Comparison of ENCODE assay signal across 1 cellular context in the genomic region with DNA sequence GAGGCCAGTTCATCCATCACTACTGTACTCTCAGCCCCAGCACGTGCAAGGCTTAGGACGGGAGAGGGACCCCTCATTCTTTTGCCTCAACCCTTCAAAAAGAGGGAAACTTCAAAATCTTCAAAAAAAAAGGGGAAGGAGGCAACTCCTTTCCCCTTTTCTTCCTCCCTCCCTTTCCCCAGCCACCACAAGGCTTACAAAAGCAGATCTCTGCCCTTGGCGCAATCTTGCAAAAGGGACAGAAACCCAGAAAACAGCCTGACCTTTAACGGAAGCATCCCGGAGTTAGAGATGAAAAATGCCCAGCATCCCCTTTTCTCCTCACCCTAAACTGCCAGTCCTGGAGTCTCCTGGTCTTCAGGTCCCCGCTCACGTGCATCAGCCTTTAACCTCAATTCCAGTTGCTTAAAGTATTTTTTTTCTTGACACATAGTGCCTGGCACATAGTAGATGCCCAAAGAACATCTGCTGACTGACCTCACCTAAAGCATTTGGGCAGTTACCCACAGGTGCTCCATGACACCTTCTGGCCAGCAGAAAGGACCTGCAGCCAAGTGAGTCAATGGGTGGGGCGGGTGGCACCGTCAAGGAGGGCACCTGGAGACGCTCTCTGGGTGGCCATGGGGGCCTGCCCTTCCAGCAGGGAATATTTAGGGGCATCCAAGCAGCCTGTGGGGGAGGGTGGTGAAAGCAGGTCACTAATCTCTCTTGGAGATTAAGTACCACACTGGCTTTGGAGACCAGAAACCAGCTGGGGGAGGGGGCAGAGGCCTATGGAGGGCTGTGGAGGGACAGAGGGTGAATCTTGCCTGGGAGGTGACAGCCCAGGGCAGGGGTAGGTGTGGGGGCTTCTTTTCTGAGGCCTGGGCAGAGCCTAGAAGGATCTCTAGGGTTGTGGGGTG.
TF ChIP-seq lines count a peak whose summit lies in the region.

No MANE protein-coding gene starts in this region.

TF ChIP-seq in HCT116, 20 proteins besides CTCF, POLR2A, EP300 and RAD21 (continued from another document):
- TF ChIP-seq, protein P1, sequence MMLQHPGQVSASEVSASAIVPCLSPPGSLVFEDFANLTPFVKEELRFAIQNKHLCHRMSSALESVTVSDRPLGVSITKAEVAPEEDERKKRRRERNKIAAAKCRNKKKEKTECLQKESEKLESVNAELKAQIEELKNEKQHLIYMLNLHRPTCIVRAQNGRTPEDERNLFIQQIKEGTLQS (IDR thresholded peaks at IDR 0.05) = no peak
- no peak for TF ChIP-seq TCF7L2 (IDR thresholded peaks at IDR 0.05; ENCODE audit: borderline replicate concordance, extremely low read depth, insufficient read depth, insufficient read length)
- no peak for TF ChIP-seq SP1 (IDR thresholded peaks at IDR 0.05; ENCODE audit: low read depth)
- TF ChIP-seq FOSL1 (IDR thresholded peaks at IDR 0.05; ENCODE audit: low read depth) = no peak
- TF ChIP-seq EGR1 (IDR thresholded peaks at IDR 0.05; ENCODE audit: low read depth) = no peak
- no peak for TF ChIP-seq SIN3A (IDR thresholded peaks at IDR 0.05; ENCODE audit: low read depth)
- no peak for TF ChIP-seq JUND (IDR thresholded peaks at IDR 0.05)
- TF ChIP-seq, protein P2, sequence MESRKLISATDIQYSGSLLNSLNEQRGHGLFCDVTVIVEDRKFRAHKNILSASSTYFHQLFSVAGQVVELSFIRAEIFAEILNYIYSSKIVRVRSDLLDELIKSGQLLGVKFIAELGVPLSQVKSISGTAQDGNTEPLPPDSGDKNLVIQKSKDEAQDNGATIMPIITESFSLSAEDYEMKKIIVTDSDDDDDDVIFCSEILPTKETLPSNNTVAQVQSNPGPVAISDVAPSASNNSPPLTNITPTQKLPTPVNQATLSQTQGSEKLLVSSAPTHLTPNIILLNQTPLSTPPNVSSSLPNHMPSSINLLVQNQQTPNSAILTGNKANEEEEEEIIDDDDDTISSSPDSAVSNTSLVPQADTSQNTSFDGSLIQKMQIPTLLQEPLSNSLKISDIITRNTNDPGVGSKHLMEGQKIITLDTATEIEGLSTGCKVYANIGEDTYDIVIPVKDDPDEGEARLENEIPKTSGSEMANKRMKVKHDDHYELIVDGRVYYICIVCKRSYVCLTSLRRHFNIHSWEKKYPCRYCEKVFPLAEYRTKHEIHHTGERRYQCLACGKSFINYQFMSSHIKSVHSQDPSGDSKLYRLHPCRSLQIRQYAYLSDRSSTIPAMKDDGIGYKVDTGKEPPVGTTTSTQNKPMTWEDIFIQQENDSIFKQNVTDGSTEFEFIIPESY (IDR thresholded peaks at IDR 0.05; ENCODE audit: extremely low read depth, insufficient replicate concordance, low read length) = no peak
- no peak for TF ChIP-seq ZFX (IDR thresholded peaks at IDR 0.05)
- TF ChIP-seq CBX3 (IDR thresholded peaks at IDR 0.05; ENCODE audit: low read depth) = no peak
- no peak for TF ChIP-seq ELF1 (IDR thresholded peaks at IDR 0.05; ENCODE audit: borderline replicate concordance, low read depth)
- no peak for TF ChIP-seq YY1 (IDR thresholded peaks at IDR 0.05; ENCODE audit: extremely low read depth, insufficient replicate concordance, low read depth, low read length)
- no peak for TF ChIP-seq ZNF274 (IDR thresholded peaks at IDR 0.05; ENCODE audit: low read depth, low read length)
- TF ChIP-seq, protein P3, sequence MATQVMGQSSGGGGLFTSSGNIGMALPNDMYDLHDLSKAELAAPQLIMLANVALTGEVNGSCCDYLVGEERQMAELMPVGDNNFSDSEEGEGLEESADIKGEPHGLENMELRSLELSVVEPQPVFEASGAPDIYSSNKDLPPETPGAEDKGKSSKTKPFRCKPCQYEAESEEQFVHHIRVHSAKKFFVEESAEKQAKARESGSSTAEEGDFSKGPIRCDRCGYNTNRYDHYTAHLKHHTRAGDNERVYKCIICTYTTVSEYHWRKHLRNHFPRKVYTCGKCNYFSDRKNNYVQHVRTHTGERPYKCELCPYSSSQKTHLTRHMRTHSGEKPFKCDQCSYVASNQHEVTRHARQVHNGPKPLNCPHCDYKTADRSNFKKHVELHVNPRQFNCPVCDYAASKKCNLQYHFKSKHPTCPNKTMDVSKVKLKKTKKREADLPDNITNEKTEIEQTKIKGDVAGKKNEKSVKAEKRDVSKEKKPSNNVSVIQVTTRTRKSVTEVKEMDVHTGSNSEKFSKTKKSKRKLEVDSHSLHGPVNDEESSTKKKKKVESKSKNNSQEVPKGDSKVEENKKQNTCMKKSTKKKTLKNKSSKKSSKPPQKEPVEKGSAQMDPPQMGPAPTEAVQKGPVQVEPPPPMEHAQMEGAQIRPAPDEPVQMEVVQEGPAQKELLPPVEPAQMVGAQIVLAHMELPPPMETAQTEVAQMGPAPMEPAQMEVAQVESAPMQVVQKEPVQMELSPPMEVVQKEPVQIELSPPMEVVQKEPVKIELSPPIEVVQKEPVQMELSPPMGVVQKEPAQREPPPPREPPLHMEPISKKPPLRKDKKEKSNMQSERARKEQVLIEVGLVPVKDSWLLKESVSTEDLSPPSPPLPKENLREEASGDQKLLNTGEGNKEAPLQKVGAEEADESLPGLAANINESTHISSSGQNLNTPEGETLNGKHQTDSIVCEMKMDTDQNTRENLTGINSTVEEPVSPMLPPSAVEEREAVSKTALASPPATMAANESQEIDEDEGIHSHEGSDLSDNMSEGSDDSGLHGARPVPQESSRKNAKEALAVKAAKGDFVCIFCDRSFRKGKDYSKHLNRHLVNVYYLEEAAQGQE (IDR thresholded peaks at IDR 0.05; ENCODE audit: low read depth) = no peak
- no peak for TF ChIP-seq SRF (IDR thresholded peaks at IDR 0.05; ENCODE audit: low read depth)
